Comparison of ENCODE assay signal across 9 cellular contexts in the genomic region with DNA sequence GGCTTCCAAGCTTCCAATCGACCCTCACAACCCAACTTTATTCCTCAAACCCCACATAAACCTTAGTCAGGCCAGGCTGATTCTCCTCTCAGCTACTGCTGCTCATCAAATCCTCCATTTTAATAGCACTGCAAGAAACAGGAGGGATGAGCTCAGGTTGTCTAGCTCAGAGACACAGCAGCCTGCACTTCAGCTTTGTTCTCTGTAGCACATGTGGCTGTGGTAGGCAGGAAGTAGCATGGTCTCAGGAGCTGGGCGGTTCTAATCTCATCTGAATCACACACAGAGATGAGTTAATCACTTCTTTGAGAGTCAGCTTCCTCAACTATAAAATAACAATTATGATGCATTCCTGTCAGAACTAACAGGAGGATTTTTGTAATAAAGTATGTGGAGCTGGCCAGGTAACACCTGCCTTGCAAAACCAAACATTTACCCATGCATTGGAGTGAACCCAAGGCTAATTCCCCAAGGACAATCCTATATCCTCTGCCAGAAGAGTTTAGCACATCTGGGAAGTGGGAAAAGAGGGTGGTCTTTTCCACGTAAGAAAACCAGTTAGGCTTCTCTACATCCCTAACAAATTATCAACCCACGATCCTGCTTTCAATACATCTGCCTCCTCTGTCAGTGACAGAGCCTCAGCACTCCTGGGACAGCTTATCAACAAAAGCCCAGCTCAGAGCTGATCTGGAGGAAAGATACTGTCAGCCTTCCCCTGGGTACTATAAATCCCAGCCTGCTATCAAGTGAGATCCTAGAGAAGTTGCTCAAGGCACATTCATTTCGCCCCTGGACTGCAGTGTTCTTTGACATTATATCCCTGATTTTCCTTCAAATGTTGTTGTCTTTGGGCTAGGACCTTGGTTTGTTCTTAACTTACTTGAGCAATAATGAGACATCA. TPM values are rescaled to one million over a fixed set of nuclear protein-coding genes. Genes with fewer than 3 reads are reported as not detected.
DNase-seq lines count a peak whose midpoint lies in the region; ATAC-seq and TF ChIP-seq lines count a peak whose summit lies in the region.
"Had no signal": no experiment of that assay in that cellular context is flagged by ENCODE, and none has a peak within 500 bp of the region (broad histone marks: within the 10 kb centered on the region; RNA-seq: fewer than 3 reads in every experiment).

No MANE protein-coding gene starts in this region.

- H3K9me3 ChIP-seq in adipocyte (ENCODE audit: control insufficient read depth, low read length), result no peaks in the 10 kb centered on the region
- H3K9me3 ChIP-seq in right atrium auricular region, result no peaks in the 10 kb centered on the region
- H3K9me3 ChIP-seq: body of pancreas had no signal

- peak; percentile 24 to 77 (median 55) for DNase-seq in T-cell
- peak; percentile 36 for DNase-seq in adipocyte (ENCODE audit: low read depth)
- no peak for DNase-seq in natural killer cell treated with Interleukin-12 subunit alpha and Interleukin-12 subunit beta and Interleukin-15 and Interleukin-18, amount 100 ng/mL, for 72 hours (ENCODE audit: low spot score)
- no peak for DNase-seq in right atrium auricular region (ENCODE audit: low spot score)
- DNase-seq in NCI-H2107 treated with DMSO at 0.1 percent for 48 hours (lab: John Stamatoyannopoulos, UW; ENCODE audit: unreplicated experiment), result no peak

- peaks cover 37 to 39% (median 38%) of the 10 kb centered on the region in 3 donors for H3K4me1 Mint-ChIP-seq in T-cell
- peaks cover 25 to 33% of the 10 kb centered on the region in 2 donors for H3K4me1 Mint-ChIP-seq in natural killer cell treated with Interleukin-12 subunit alpha and Interleukin-12 subunit beta and Interleukin-15 and Interleukin-18, amount 100 ng/mL, for 72 hours (ENCODE audit: low read depth in 2 of 2)

- POLR2A ChIA-PET in T-cell (lab: Charles Lee), result interaction anchor here (0.6 to 0.7 kb wide), 4 partner anchors 27 to 519 kb away, joined by 3 to 5 read pairs (median 4); no protein-coding TSS in a partner anchor

- CTCF ChIA-PET in T-cell (lab: Charles Lee), result interaction anchor here (0.6 to 1.5 kb wide), 4 partner anchors 18 to 1982 kb away, joined by 3 to 6 read pairs (median 4); partner anchors contain the start of gene ELOVL6 (in 1 of the 2)

- peaks cover 21% of the 10 kb centered on the region for H3K36me3 ChIP-seq in adipocyte (ENCODE audit: control insufficient read depth, insufficient read depth, low read length, severe bottlenecking)
- H3K36me3 ChIP-seq in right atrium auricular region, result no peaks in the 10 kb centered on the region

- H3K9ac ChIP-seq in adipocyte (ENCODE audit: low read length), result peak overlapping the region; percentile 9

- H3K36me3 Mint-ChIP-seq in T-cell, result no peaks in the 10 kb centered on the region
- H3K36me3 Mint-ChIP-seq in natural killer cell treated with Interleukin-12 subunit alpha and Interleukin-12 subunit beta and Interleukin-15 and Interleukin-18, amount 100 ng/mL, for 72 hours, result peaks cover 6% of the 10 kb centered on the region

- peak overlapping the region; percentile 6 to 47 (median 41) for H3K4me3 Mint-ChIP-seq in T-cell
- peak overlapping the region; percentile 71 for H3K4me3 Mint-ChIP-seq in natural killer cell treated with Interleukin-12 subunit alpha and Interleukin-12 subunit beta and Interleukin-15 and Interleukin-18, amount 100 ng/mL, for 72 hours

- H3K27me3 Mint-ChIP-seq in T-cell, result no peaks in the 10 kb centered on the region
- no peaks in the 10 kb centered on the region for H3K27me3 Mint-ChIP-seq in natural killer cell treated with Interleukin-12 subunit alpha and Interleukin-12 subunit beta and Interleukin-15 and Interleukin-18, amount 100 ng/mL, for 72 hours

- H3K27ac Mint-ChIP-seq in T-cell, result peak overlapping the region; percentile 96
- peak overlapping the region; percentile 83 to 92 for H3K27ac Mint-ChIP-seq in natural killer cell treated with Interleukin-12 subunit alpha and Interleukin-12 subunit beta and Interleukin-15 and Interleukin-18, amount 100 ng/mL, for 72 hours

- H3K4me1 ChIP-seq in adipocyte (ENCODE audit: control insufficient read depth, insufficient read depth, low read length), result peaks cover 37% of the 10 kb centered on the region
- no peaks in the 10 kb centered on the region for H3K4me1 ChIP-seq in right atrium auricular region

- no peak for TF ChIP-seq CTCF in right atrium auricular region (IDR thresholded peaks at IDR 0.05)

- H3K27me3 ChIP-seq in adipocyte (replicated peaks; ENCODE audit: control insufficient read depth, insufficient read depth, low read length) (no peaks in the 10 kb centered on the region), right atrium auricular region (no peaks in the 10 kb centered on the region)
- H3K27me3 ChIP-seq: body of pancreas had no signal

- ATAC-seq in GM18520 (IDR thresholded peaks at IDR 0.05; ENCODE audit: unreplicated experiment) (peak; percentile 38), HG03442 (IDR thresholded peaks at IDR 0.05; ENCODE audit: unreplicated experiment) (peak; percentile 79), T-cell (replicated peaks in 1 of 4) (peak; percentile 100), HG02588 (IDR thresholded peaks at IDR 0.05; ENCODE audit: unreplicated experiment) (no peak)
- ATAC-seq in natural killer cell treated with Interleukin-12 subunit alpha and Interleukin-12 subunit beta and Interleukin-15 and Interleukin-18, amount 100 ng/mL, for 72 hours, result peak; percentile 92 to 99
- ATAC-seq: body of pancreas had no signal

- H3K9me3 Mint-ChIP-seq in T-cell, result peaks cover 0 to 3% (median 2%) of the 10 kb centered on the region in 3 donors
- H3K9me3 Mint-ChIP-seq in natural killer cell treated with Interleukin-12 subunit alpha and Interleukin-12 subunit beta and Interleukin-15 and Interleukin-18, amount 100 ng/mL, for 72 hours, result no peaks in the 10 kb centered on the region

- H3K4me3 ChIP-seq in adipocyte (ENCODE audit: low read length) (peak overlapping the region; percentile 18), right atrium auricular region (no peak overlapping the region)
- H3K4me3 ChIP-seq: body of pancreas had no signal

- no peak overlapping the region for H3K27ac ChIP-seq in right atrium auricular region
- H3K27ac ChIP-seq: body of pancreas had no signal

RNA-seq across cellular contexts. Expression of gene ELOVL6, which starts 32.8 kb away (rescaled TPM):
- total RNA-seq in T-cell, result 1 to 10 TPM; 1.1 to 2.9 (median 2.0) TPM
- total RNA-seq in natural killer cell treated with Interleukin-12 subunit alpha and Interleukin-12 subunit beta and Interleukin-15 and Interleukin-18, amount 100 ng/mL, for 72 hours, result 10 to 100 TPM; 20.2 to 26.5 TPM
- total RNA-seq in right atrium auricular region, result 1 to 10 TPM; 1.1 TPM

Comparison
In these comparisons a context has a peak if more than half of its experiments do, and no peak if none do; other contexts are left out.
1. DNase-seq: peak in T-cell (34 of 34) and adipocyte (single experiment); none in natural killer cell treated with Interleukin-12 subunit alpha and Interleukin-12 subunit beta and Interleukin-15 and Interleukin-18, amount 100 ng/mL, for 72 hours (single experiment), right atrium auricular region (single experiment) and NCI-H2107 treated with DMSO at 0.1 percent for 48 hours (single experiment).
2. RNA of gene ELOVL6, which starts 32.8 kb away (total RNA-seq): 20.2 to 26.5 TPM in natural killer cell treated with Interleukin-12 subunit alpha and Interleukin-12 subunit beta and Interleukin-15 and Interleukin-18, amount 100 ng/mL, for 72 hours; 1.1 to 2.9 TPM in T-cell and 1.1 TPM in right atrium auricular region; every median in the first group is over 4 times any median in the second.